In the genomic region with DNA sequence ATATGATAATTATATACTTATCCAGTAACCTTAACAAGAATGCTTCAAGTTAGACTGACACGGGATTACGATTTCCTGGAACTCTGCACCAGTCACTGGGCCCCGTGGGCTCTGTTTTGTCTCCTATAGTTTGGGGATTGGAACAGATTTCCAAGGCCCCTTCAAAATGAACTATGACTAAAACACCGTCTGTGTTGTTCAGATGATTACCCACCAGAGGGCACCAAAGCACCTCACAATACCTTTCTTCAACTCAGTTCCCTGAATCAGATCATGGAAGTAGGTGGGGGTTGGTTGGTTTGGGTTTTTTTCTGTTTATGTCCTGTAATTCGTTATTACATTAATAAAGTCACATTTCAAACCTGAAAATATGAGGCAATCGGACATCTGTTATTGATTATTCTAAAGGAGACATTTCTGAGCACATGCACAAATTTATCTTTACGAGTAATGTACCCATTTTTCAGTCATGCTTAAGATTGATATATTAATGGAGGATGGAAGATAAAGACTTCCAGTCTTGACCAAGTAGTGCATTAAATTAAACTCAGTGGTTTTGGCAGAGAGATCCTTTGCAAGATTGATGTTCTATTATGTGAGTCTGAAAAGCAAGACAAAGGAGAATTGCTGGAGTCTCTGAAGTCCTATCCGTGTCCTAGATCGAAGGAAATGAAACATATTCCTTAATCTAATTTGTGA, we compare ENCODE assay signal across 1 cellular context.
TF ChIP-seq lines count a peak whose summit lies in the region.

No MANE protein-coding gene starts in this region.

TF ChIP-seq in GM12878, 131 proteins besides CTCF, POLR2A, EP300 and RAD21 (continued from another document):
- TF ChIP-seq, protein P1, sequence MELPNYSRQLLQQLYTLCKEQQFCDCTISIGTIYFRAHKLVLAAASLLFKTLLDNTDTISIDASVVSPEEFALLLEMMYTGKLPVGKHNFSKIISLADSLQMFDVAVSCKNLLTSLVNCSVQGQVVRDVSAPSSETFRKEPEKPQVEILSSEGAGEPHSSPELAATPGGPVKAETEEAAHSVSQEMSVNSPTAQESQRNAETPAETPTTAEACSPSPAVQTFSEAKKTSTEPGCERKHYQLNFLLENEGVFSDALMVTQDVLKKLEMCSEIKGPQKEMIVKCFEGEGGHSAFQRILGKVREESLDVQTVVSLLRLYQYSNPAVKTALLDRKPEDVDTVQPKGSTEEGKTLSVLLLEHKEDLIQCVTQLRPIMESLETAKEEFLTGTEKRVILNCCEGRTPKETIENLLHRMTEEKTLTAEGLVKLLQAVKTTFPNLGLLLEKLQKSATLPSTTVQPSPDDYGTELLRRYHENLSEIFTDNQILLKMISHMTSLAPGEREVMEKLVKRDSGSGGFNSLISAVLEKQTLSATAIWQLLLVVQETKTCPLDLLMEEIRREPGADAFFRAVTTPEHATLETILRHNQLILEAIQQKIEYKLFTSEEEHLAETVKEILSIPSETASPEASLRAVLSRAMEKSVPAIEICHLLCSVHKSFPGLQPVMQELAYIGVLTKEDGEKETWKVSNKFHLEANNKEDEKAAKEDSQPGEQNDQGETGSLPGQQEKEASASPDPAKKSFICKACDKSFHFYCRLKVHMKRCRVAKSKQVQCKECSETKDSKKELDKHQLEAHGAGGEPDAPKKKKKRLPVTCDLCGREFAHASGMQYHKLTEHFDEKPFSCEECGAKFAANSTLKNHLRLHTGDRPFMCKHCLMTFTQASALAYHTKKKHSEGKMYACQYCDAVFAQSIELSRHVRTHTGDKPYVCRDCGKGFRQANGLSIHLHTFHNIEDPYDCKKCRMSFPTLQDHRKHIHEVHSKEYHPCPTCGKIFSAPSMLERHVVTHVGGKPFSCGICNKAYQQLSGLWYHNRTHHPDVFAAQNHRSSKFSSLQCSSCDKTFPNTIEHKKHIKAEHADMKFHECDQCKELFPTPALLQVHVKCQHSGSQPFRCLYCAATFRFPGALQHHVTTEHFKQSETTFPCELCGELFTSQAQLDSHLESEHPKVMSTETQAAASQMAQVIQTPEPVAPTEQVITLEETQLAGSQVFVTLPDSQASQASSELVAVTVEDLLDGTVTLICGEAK (IDR thresholded peaks at IDR 0.05; ENCODE audit: borderline replicate concordance) = no peak
